Comparison of ENCODE assay signal across 17 cellular contexts in genomic region chr1:162717548-162717947, GRCh38.
DNase-seq lines count a peak whose midpoint lies in the region; ATAC-seq, FAIRE-seq and TF ChIP-seq lines count a peak whose summit lies in the region.
"Had no signal": no experiment of that assay in that cellular context is flagged by ENCODE, and none has a peak within 500 bp of the region (broad histone marks: within the 10 kb centered on the region; RNA-seq: fewer than 3 reads in every experiment).

No MANE protein-coding gene starts in this region.

- no peak for TF ChIP-seq POLR2A in GM12892 (IDR thresholded peaks at IDR 0.05; ENCODE audit: low read depth, low read length)
- TF ChIP-seq POLR2A in stomach (IDR thresholded peaks at IDR 0.05): no peak

- no peak overlapping the region for H3K4me3 Mint-ChIP-seq in chondrocyte (ENCODE audit: unreplicated experiment)
- H3K4me3 Mint-ChIP-seq: CD4-positive, alpha-beta T cell had no signal

- H3K36me3 Mint-ChIP-seq in chondrocyte (ENCODE audit: low read depth): peaks cover 12% of the 10 kb centered on the region

- H3K27me3 Mint-ChIP-seq in chondrocyte (ENCODE audit: low read depth): no peaks in the 10 kb centered on the region
- H3K27me3 Mint-ChIP-seq: CD4-positive, alpha-beta T cell had no signal

- DNase-seq in EH (ENCODE audit: low read depth) (peak; percentile 23), GM12892 (ENCODE audit: insufficient read length) (no peak), chondrocyte (ENCODE audit: low spot score) (no peak), stomach (no peak), NCI-H2171 (lab: John Stamatoyannopoulos, UW) (no peak), NCI-H526 (lab: John Stamatoyannopoulos, UW) (no peak)
- DNase-seq: ACHN; C1 segment of cervical spinal cord; Calu3; CD4-positive, alpha-beta T cell; DND-41; GM23248 had no signal

- no peaks in the 10 kb centered on the region for H3K9me3 ChIP-seq in stomach

- peak overlapping the region in 3 of 5 donors; percentile 16 to 47 (median 41) for H3K27ac ChIP-seq in stomach
- H3K27ac ChIP-seq: GM23248 had no signal

- no peak for TF ChIP-seq CTCF in chondrocyte (IDR thresholded peaks at IDR 0.05)
- no peak for TF ChIP-seq CTCF in stomach (IDR thresholded peaks at IDR 0.05)

- TF ChIP-seq EP300 in stomach (IDR thresholded peaks at IDR 0.05): no peak

- 74 to 86% (median 81%) methylated on average over 1 of the region's 1 CpG for WGBS in stomach, 5 donors

- FAIRE-seq in GM12892 (lab: Jason Lieb, UNC): peak; percentile 24
- FAIRE-seq: H54, HepG2, HTR-8/SVneo had no signal

- H3K36me3 ChIP-seq in stomach: no peaks in the 10 kb centered on the region

- H3K4me3 ChIP-seq in stomach: no peak overlapping the region
- H3K4me3 ChIP-seq: GM23248 had no signal

- intact Hi-C loops in stomach (cut with DNase I; ENCODE audit: low total_unique reads): no loop called here

- no peaks in the 10 kb centered on the region for H3K27me3 ChIP-seq in stomach

- peaks cover under 1 to 30% (median 12%) of the 10 kb centered on the region in 4 donors for H3K4me1 ChIP-seq in stomach

- H3K4me1 Mint-ChIP-seq in chondrocyte (ENCODE audit: low read depth): peaks cover 38% of the 10 kb centered on the region

- no peak for ATAC-seq in GM19328 (IDR thresholded peaks at IDR 0.05; ENCODE audit: unreplicated experiment)
- ATAC-seq: HCT116, HepG2 had no signal

- no peaks in the 10 kb centered on the region for H3K9me3 Mint-ChIP-seq in chondrocyte (ENCODE audit: low read depth)
- H3K9me3 Mint-ChIP-seq: CD4-positive, alpha-beta T cell had no signal

- peak overlapping the region; percentile 65 for H3K27ac Mint-ChIP-seq in chondrocyte (ENCODE audit: unreplicated experiment)
- H3K27ac Mint-ChIP-seq: CD4-positive, alpha-beta T cell had no signal
